Comparison of ENCODE assay signal across 8 cellular contexts in genomic region chr22:29374806-29375205, GRCh38. TPM values are rescaled to one million over a fixed set of nuclear protein-coding genes. Genes with fewer than 3 reads are reported as not detected.
DNase-seq lines count a peak whose midpoint lies in the region; ATAC-seq, FAIRE-seq and TF ChIP-seq lines count a peak whose summit lies in the region.
"Not testable (repeated sequence)": the region's sequence is repeated elsewhere in the genome, so short reads cannot be mapped to it uniquely, and the experiment has no call there.
"Had no signal": no experiment of that assay in that cellular context is flagged by ENCODE, and none has a peak within 500 bp of the region (broad histone marks: within the 10 kb centered on the region; RNA-seq: fewer than 3 reads in every experiment).

No MANE protein-coding gene starts in this region.

- H3K79me2 ChIP-seq in MM.1S (ENCODE audit: low read length) (peaks cover 83% of the 10 kb centered on the region), K562 (ENCODE audit: control insufficient read depth, insufficient read depth, low read length) (peaks cover 12% of the 10 kb centered on the region)

- peaks cover 11% of the 10 kb centered on the region for H3F3A ChIP-seq in MM.1S (ENCODE audit: insufficient read depth, low read length)

- ATAC-seq in K562; natural killer cell treated with Interleukin-12 subunit alpha and Interleukin-12 subunit beta and Interleukin-15 and Interleukin-18, amount 100 ng/mL, for 72 hours; gastrocnemius medialis; stimulated activated naive CD8-positive, alpha-beta T cell treated with anti-CD3 and anti-CD28 coated beads, Interleukin-15, amount 100 ng/mL, for 72 hours: not testable (repeated sequence)

- H3K27ac Mint-ChIP-seq in activated CD4-positive, alpha-beta T cell treated with anti-CD3 and anti-CD28 coated beads, Interleukin-2, amount 10 ng/mL, durations not matched to agents 24 days and 14 days, result peak overlapping the region; percentile 79
- peak overlapping the region; percentile 79 for H3K27ac Mint-ChIP-seq in activated naive CD4-positive, alpha-beta T cell treated with anti-CD3 and anti-CD28 coated beads for 36 hours
- H3K27ac Mint-ChIP-seq in natural killer cell treated with Interleukin-12 subunit alpha and Interleukin-12 subunit beta and Interleukin-15 and Interleukin-18, amount 100 ng/mL, for 72 hours, result peak overlapping the region; percentile 64 to 79
- H3K27ac Mint-ChIP-seq in stimulated activated naive CD8-positive, alpha-beta T cell treated with anti-CD3 and anti-CD28 coated beads, Interleukin-15, amount 100 ng/mL, for 72 hours, result peak overlapping the region; percentile 84 to 93

- TF ChIP-seq CTCF in MM.1S (IDR thresholded peaks at IDR 0.05; ENCODE audit: low read length); K562 (IDR thresholded peaks at IDR 0.05 in 2 of 3, conservative IDR thresholded peaks at IDR 0.05 in 1 of 3; ENCODE audit: insufficient read depth in 2 of 3, low read depth in 1 of 3, low read length in 3 of 3); gastrocnemius medialis (IDR thresholded peaks at IDR 0.05 in 4 of 5, conservative IDR thresholded peaks at IDR 0.05 in 1 of 5): not testable (repeated sequence)

- not testable (repeated sequence) for DNase-seq in MM.1S; activated CD4-positive, alpha-beta T cell treated with anti-CD3 and anti-CD28 coated beads, Interleukin-2, amount 10 ng/mL, durations not matched to agents 24 days and 14 days; activated naive CD4-positive, alpha-beta T cell treated with anti-CD3 and anti-CD28 coated beads for 36 hours; K562 (ENCODE audit: extremely low read depth in 1 of 4, low spot score in 3 of 4); natural killer cell treated with Interleukin-12 subunit alpha and Interleukin-12 subunit beta and Interleukin-15 and Interleukin-18, amount 100 ng/mL, for 72 hours (ENCODE audit: low spot score); gastrocnemius medialis; stimulated activated naive CD8-positive, alpha-beta T cell treated with anti-CD3 and anti-CD28 coated beads, Interleukin-15, amount 100 ng/mL, for 72 hours

- H3K27ac ChIP-seq in MM.1S (ENCODE audit: low read length); K562 (ENCODE audit: extremely low read depth, low read depth, low read length): not testable (repeated sequence)
- H3K27ac ChIP-seq in gastrocnemius medialis, result peak overlapping the region; percentile 65 to 82 (median 78)

- TF ChIP-seq POLR2A in K562 (conservative IDR thresholded peaks at IDR 0.05); gastrocnemius medialis (IDR thresholded peaks at IDR 0.05): not testable (repeated sequence)

- H3K27me3 Mint-ChIP-seq in activated CD4-positive, alpha-beta T cell treated with anti-CD3 and anti-CD28 coated beads, Interleukin-2, amount 10 ng/mL, durations not matched to agents 24 days and 14 days; activated naive CD4-positive, alpha-beta T cell treated with anti-CD3 and anti-CD28 coated beads for 36 hours (ENCODE audit: low read depth); natural killer cell treated with Interleukin-12 subunit alpha and Interleukin-12 subunit beta and Interleukin-15 and Interleukin-18, amount 100 ng/mL, for 72 hours; stimulated activated naive CD8-positive, alpha-beta T cell treated with anti-CD3 and anti-CD28 coated beads, Interleukin-15, amount 100 ng/mL, for 72 hours: not testable (repeated sequence)

- not testable (repeated sequence) for H3K36me3 ChIP-seq in MM.1S (replicated peaks; ENCODE audit: insufficient read depth, low read length); gastrocnemius medialis
- peaks cover 20% of the 10 kb centered on the region; the same call in 2 of the 3 replicates for H3K36me3 ChIP-seq in K562 (ENCODE audit: control insufficient read depth, insufficient read depth, low read length)

- not testable (repeated sequence) for H3K4me3 Mint-ChIP-seq in activated CD4-positive, alpha-beta T cell treated with anti-CD3 and anti-CD28 coated beads, Interleukin-2, amount 10 ng/mL, durations not matched to agents 24 days and 14 days; activated naive CD4-positive, alpha-beta T cell treated with anti-CD3 and anti-CD28 coated beads for 36 hours; natural killer cell treated with Interleukin-12 subunit alpha and Interleukin-12 subunit beta and Interleukin-15 and Interleukin-18, amount 100 ng/mL, for 72 hours; stimulated activated naive CD8-positive, alpha-beta T cell treated with anti-CD3 and anti-CD28 coated beads, Interleukin-15, amount 100 ng/mL, for 72 hours

- H3K9ac ChIP-seq in MM.1S (ENCODE audit: low read length); K562 (ENCODE audit: insufficient read depth in 1 of 2, low read depth in 2 of 2, low read length in 2 of 2): not testable (repeated sequence)

- not testable (repeated sequence) for H3K9me3 Mint-ChIP-seq in activated CD4-positive, alpha-beta T cell treated with anti-CD3 and anti-CD28 coated beads, Interleukin-2, amount 10 ng/mL, durations not matched to agents 24 days and 14 days; activated naive CD4-positive, alpha-beta T cell treated with anti-CD3 and anti-CD28 coated beads for 36 hours; natural killer cell treated with Interleukin-12 subunit alpha and Interleukin-12 subunit beta and Interleukin-15 and Interleukin-18, amount 100 ng/mL, for 72 hours; stimulated activated naive CD8-positive, alpha-beta T cell treated with anti-CD3 and anti-CD28 coated beads, Interleukin-15, amount 100 ng/mL, for 72 hours

- not testable (repeated sequence) for TF ChIP-seq RAD21 in K562 (CRISPR knock-in tag; conservative IDR thresholded peaks at IDR 0.05 in 1 of 2, IDR thresholded peaks at IDR 0.05 in 1 of 2)

- H3K9me2 ChIP-seq in MM.1S (replicated peaks; ENCODE audit: insufficient read depth, low read length), result not testable (repeated sequence)

- in situ Hi-C loops in K562 (cut with MboI); gastrocnemius medialis (cut with MboI; ENCODE audit: low sequenced_read_pairs in 4 of 4): not testable (repeated sequence)

- H3K27me3 ChIP-seq in MM.1S (replicated peaks; ENCODE audit: insufficient read depth, low read length); K562 (ENCODE audit: control insufficient read depth in 2 of 2, insufficient read depth in 2 of 2, low read length in 2 of 2); gastrocnemius medialis: not testable (repeated sequence)

- H2AFZ ChIP-seq in MM.1S (ENCODE audit: low read length); K562 (ENCODE audit: low read depth, low read length): not testable (repeated sequence)

- not testable (repeated sequence) for H4K20me1 ChIP-seq in MM.1S (ENCODE audit: insufficient read depth, low read length); K562 (replicated peaks; ENCODE audit: control insufficient read depth, insufficient read depth, low read length)

- H3K4me1 Mint-ChIP-seq in activated CD4-positive, alpha-beta T cell treated with anti-CD3 and anti-CD28 coated beads, Interleukin-2, amount 10 ng/mL, durations not matched to agents 24 days and 14 days, result peaks cover 20% of the 10 kb centered on the region
- H3K4me1 Mint-ChIP-seq in activated naive CD4-positive, alpha-beta T cell treated with anti-CD3 and anti-CD28 coated beads for 36 hours (ENCODE audit: low read depth), result peaks cover 23% of the 10 kb centered on the region
- H3K4me1 Mint-ChIP-seq in natural killer cell treated with Interleukin-12 subunit alpha and Interleukin-12 subunit beta and Interleukin-15 and Interleukin-18, amount 100 ng/mL, for 72 hours (ENCODE audit: low read depth in 2 of 2), result peaks cover 21 to 29% of the 10 kb centered on the region in 2 donors
- H3K4me1 Mint-ChIP-seq in stimulated activated naive CD8-positive, alpha-beta T cell treated with anti-CD3 and anti-CD28 coated beads, Interleukin-15, amount 100 ng/mL, for 72 hours, result peaks cover 42% of the 10 kb centered on the region

- peaks cover 31% of the 10 kb centered on the region for H3K36me3 Mint-ChIP-seq in activated CD4-positive, alpha-beta T cell treated with anti-CD3 and anti-CD28 coated beads, Interleukin-2, amount 10 ng/mL, durations not matched to agents 24 days and 14 days (ENCODE audit: low read depth)
- peaks cover 28% of the 10 kb centered on the region for H3K36me3 Mint-ChIP-seq in activated naive CD4-positive, alpha-beta T cell treated with anti-CD3 and anti-CD28 coated beads for 36 hours (ENCODE audit: low read depth)
- peaks cover 15% of the 10 kb centered on the region for H3K36me3 Mint-ChIP-seq in natural killer cell treated with Interleukin-12 subunit alpha and Interleukin-12 subunit beta and Interleukin-15 and Interleukin-18, amount 100 ng/mL, for 72 hours

- CTCF ChIA-PET in activated naive CD4-positive, alpha-beta T cell treated with anti-CD3 and anti-CD28 coated beads for 36 hours (lab: Charles Lee), result interaction anchor here (0.6 kb wide), 1 partner anchor 17 kb away, joined by 5 read pairs; no protein-coding TSS in a partner anchor
- CTCF ChIA-PET in K562 (lab: Yijun Ruan, JAX; ENCODE audit: low intra/inter-chr PET ratio), result not testable (repeated sequence)

- intact Hi-C loops in activated CD4-positive, alpha-beta T cell treated with anti-CD3 and anti-CD28 coated beads, Interleukin-2, amount 10 ng/mL, durations not matched to agents 24 days and 14 days (cut with micrococcal nuclease); activated naive CD4-positive, alpha-beta T cell treated with anti-CD3 and anti-CD28 coated beads for 36 hours (cut with micrococcal nuclease); K562 (cut with micrococcal nuclease); gastrocnemius medialis (cut with DNase I; ENCODE audit: low total_unique reads): not testable (repeated sequence)

- BruUV-seq in K562 (replicated peaks; lab: Mats Ljungman, UMichigan), result not testable (repeated sequence)

- H3K4me3 ChIP-seq in MM.1S (ENCODE audit: low read length); K562; gastrocnemius medialis: not testable (repeated sequence)

- H3K4me1 ChIP-seq in MM.1S (ENCODE audit: low read length) (peaks cover 27% of the 10 kb centered on the region), gastrocnemius medialis (peaks cover 15 to 31% of the 10 kb centered on the region in 2 donors)
- H3K4me1 ChIP-seq in K562 (replicated peaks in 1 of 2; ENCODE audit: control insufficient read depth in 2 of 2, insufficient read depth in 2 of 2, low read length in 2 of 2), result not testable (repeated sequence)

- H3K9me1 ChIP-seq in K562 (ENCODE audit: control insufficient read depth, insufficient read depth, low read length), result not testable (repeated sequence)

- H3K4me2 ChIP-seq in MM.1S (ENCODE audit: low read depth, low read length), result peak overlapping the region; percentile 27
- not testable (repeated sequence) for H3K4me2 ChIP-seq in K562 (ENCODE audit: insufficient read depth, low read length)

- POLR2A ChIA-PET in K562 (lab: Yijun Ruan, JAX), result interaction anchor here (1.6 kb wide), 1 partner anchor 11 kb away, joined by 3 read pairs; no protein-coding TSS in a partner anchor

- H3K9me3 ChIP-seq in MM.1S (replicated peaks; ENCODE audit: insufficient read depth, low read length); K562 (replicated peaks; ENCODE audit: control insufficient read depth, insufficient read depth, low read depth, low read length); gastrocnemius medialis: not testable (repeated sequence)

- FAIRE-seq in K562 (lab: Jason Lieb, UNC), result not testable (repeated sequence)

- TF ChIP-seq EP300 in K562 (IDR thresholded peaks at IDR 0.05; ENCODE audit: low read length), result not testable (repeated sequence)

- WGBS in K562 (ENCODE audit: insufficient coverage, low coverage, missing lambda C conversion rate), result 97% methylated on average over 4 of the region's 7 CpGs

RNA-seq across cellular contexts. Expression of gene AP1B1, which starts 13.6 kb away (rescaled TPM):
- total RNA-seq in activated CD4-positive, alpha-beta T cell treated with anti-CD3 and anti-CD28 coated beads, Interleukin-2, amount 10 ng/mL, durations not matched to agents 24 days and 14 days, result 79.1 and 83.7 TPM in 2 replicates
- total RNA-seq in activated naive CD4-positive, alpha-beta T cell treated with anti-CD3 and anti-CD28 coated beads for 36 hours, result 10 to 100 TPM; 52.0 to 52.2 TPM
- 78.0 and 145 TPM in 2 replicates for total RNA-seq in K562 (2011; cell fraction: chromatin; rRNA removed; ENCODE audit: low replicate concordance)
- 68.0 and 69.4 TPM in 2 replicates for total RNA-seq in K562 (2011; cell fraction: nucleolus; rRNA removed)
- total RNA-seq in K562 (2011; cell fraction: nucleoplasm; rRNA removed), result 43.1 and 55.5 TPM in 2 replicates
- 45.7 and 62.1 TPM in 2 replicates for total RNA-seq in K562 (2014; rRNA removed)
- 16.2 and 18.5 TPM in 2 replicates for total RNA-seq in K562 (2014; rRNA removed; fragmentation: Illumina TruSeq; extraction: Trizol)
- 28.4 and 30.1 TPM in 2 replicates for total RNA-seq in K562 (2015; rRNA removed; fragmentation: Illumina TruSeq; extraction: Trizol)
- total RNA-seq in K562 (2021), result 55.6 and 60.9 TPM in 2 replicates
- 25.7 and 40.6 TPM in 2 replicates for polyA plus RNA-seq in K562 (2011; rRNA removed)
- polyA plus RNA-seq in K562 (2011; cell fraction: cytosol; rRNA removed), result 31.9 and 66.1 TPM in 2 replicates
- 52.2 and 72.8 TPM in 2 replicates for polyA plus RNA-seq in K562 (2011; cell fraction: nucleus; rRNA removed)
- 42.4 and 54.6 TPM in 2 replicates for polyA plus RNA-seq in K562 (2012)
- 47.9 and 54.0 TPM in 2 replicates for polyA plus RNA-seq in K562 (2014; fragmentation: Illumina TruSeq; extraction: Trizol)
- polyA plus RNA-seq in K562 (2014; fragmentation: Nextera tagmentation; extraction: Ambion mirVana), result 1 to 10 TPM; 1.2 to 1.6 TPM
- polyA plus RNA-seq in K562 (2014; rRNA removed), result 31.1 and 33.3 TPM in 2 replicates
- polyA minus RNA-seq in K562 (2011; rRNA and poly(A)+ RNA removed), result 72.2 and 82.7 TPM in 2 replicates
- polyA minus RNA-seq in K562 (2011; cell fraction: cytosol; rRNA and poly(A)+ RNA removed), result 58.1 and 58.7 TPM in 2 replicates
- polyA minus RNA-seq in K562 (2011; cell fraction: nucleus; rRNA and poly(A)+ RNA removed), result 28.1 and 35.0 TPM in 2 replicates
- total RNA-seq in natural killer cell treated with Interleukin-12 subunit alpha and Interleukin-12 subunit beta and Interleukin-15 and Interleukin-18, amount 100 ng/mL, for 72 hours, result 100 to 1,000 TPM in 1 of 2 donors, 10 to 100 TPM in 1; 95.7 to 106 TPM
- total RNA-seq in gastrocnemius medialis, result 10 to 100 TPM; 26.5 to 44.6 (median 37.3) TPM

RNA-seq across cellular contexts. Expression of gene RASL10A, which starts 59.3 kb away (rescaled TPM):
- total RNA-seq in activated CD4-positive, alpha-beta T cell treated with anti-CD3 and anti-CD28 coated beads, Interleukin-2, amount 10 ng/mL, durations not matched to agents 24 days and 14 days, result 0.30 and 0.64 TPM in 2 replicates
- total RNA-seq in activated naive CD4-positive, alpha-beta T cell treated with anti-CD3 and anti-CD28 coated beads for 36 hours, result not detected
- 1.7 TPM in 1 of 2 replicates, not detected in the other for total RNA-seq in K562 (2011; cell fraction: chromatin; rRNA removed; ENCODE audit: low replicate concordance)
- total RNA-seq in K562 (2011; cell fraction: nucleolus; rRNA removed), result 1.3 and 1.6 TPM in 2 replicates
- 0.95 and 1.1 TPM in 2 replicates for total RNA-seq in K562 (2011; cell fraction: nucleoplasm; rRNA removed)
- total RNA-seq in K562 (2014; rRNA removed) (0.53 and 0.95 TPM in 2 replicates), K562 (2014; rRNA removed; fragmentation: Illumina TruSeq; extraction: Trizol) (0.25 TPM in 1 of 2 replicates, not detected in the other), K562 (2015; rRNA removed; fragmentation: Illumina TruSeq; extraction: Trizol) (not detected in 2 replicates), K562 (2021) (0.49 and 0.60 TPM in 2 replicates), gastrocnemius medialis (1 to 10 TPM in 1 of 4 donors, under 1 TPM in 1, not detected in 2; 0.13 to 1.2 TPM)
- polyA plus RNA-seq in K562 (2011; rRNA removed) (0.37 and 0.40 TPM in 2 replicates), K562 (2014; fragmentation: Illumina TruSeq; extraction: Trizol) (not detected in 2 replicates), K562 (2014; fragmentation: Nextera tagmentation; extraction: Ambion mirVana) (under 1 TPM in 1 of 2 experiments, not detected in 1; 0.17 TPM), K562 (2014; rRNA removed) (0.54 and 1.2 TPM in 2 replicates)
- 0.10 and 2.2 TPM in 2 replicates for polyA plus RNA-seq in K562 (2011; cell fraction: cytosol; rRNA removed)
- polyA plus RNA-seq in K562 (2011; cell fraction: nucleus; rRNA removed), result 0.86 and 3.9 TPM in 2 replicates
- 0.29 and 0.35 TPM in 2 replicates for polyA plus RNA-seq in K562 (2012)
- polyA minus RNA-seq in K562 (2011; rRNA and poly(A)+ RNA removed), result not detected in 2 replicates
- polyA minus RNA-seq in K562 (2011; cell fraction: cytosol; rRNA and poly(A)+ RNA removed), result not detected in 2 replicates
- polyA minus RNA-seq in K562 (2011; cell fraction: nucleus; rRNA and poly(A)+ RNA removed), result 0.67 TPM in 1 of 2 replicates, not detected in the other
- total RNA-seq in natural killer cell treated with Interleukin-12 subunit alpha and Interleukin-12 subunit beta and Interleukin-15 and Interleukin-18, amount 100 ng/mL, for 72 hours, result 1 to 10 TPM; 2.0 TPM
- polyA plus RNA-seq: AG04450 had no signal
